8 cellular contexts compared by ENCODE assay signal in genomic region chr14:24115451-24116110, GRCh38. TPM values are rescaled to one million over a fixed set of nuclear protein-coding genes. Genes with fewer than 3 reads are reported as not detected.
A peak's percentile ranks its signal among the peaks of the same experiment; 100 is the strongest.
DNase-seq lines count a peak whose midpoint lies in the region; ATAC-seq and TF ChIP-seq lines count a peak whose summit lies in the region.

No MANE protein-coding gene starts in this region.

- H3K27me3 ChIP-seq in HAP-1 (ENCODE audit: low read depth), result no peaks in the 10 kb centered on the region
- no peaks in the 10 kb centered on the region for H3K27me3 ChIP-seq in right atrium auricular region

- no peaks in the 10 kb centered on the region for H3K9me3 Mint-ChIP-seq in activated B cell treated with CpG ODN at 0.5 μM for 24 hours

- no peaks in the 10 kb centered on the region for H3K27me3 Mint-ChIP-seq in activated B cell treated with CpG ODN at 0.5 μM for 24 hours

- H3K4me3 ChIP-seq in HAP-1, result peak overlapping the region; percentile 91
- peak overlapping the region; percentile 66 to 69 for H3K4me3 ChIP-seq in right atrium auricular region
- H3K4me3 ChIP-seq in skin epidermis, result peak overlapping the region; percentile 50 to 69 (median 62)

- in situ Hi-C loops in HAP-1 (cut with MboI; ENCODE audit: low sequenced_read_pairs), result no loop called here

- no peaks in the 10 kb centered on the region for H3K9me3 ChIP-seq in HAP-1
- H3K9me3 ChIP-seq in right atrium auricular region, result no peaks in the 10 kb centered on the region

- peaks cover 27% of the 10 kb centered on the region for H3K4me1 Mint-ChIP-seq in activated B cell treated with CpG ODN at 0.5 μM for 24 hours

- peaks cover 56% of the 10 kb centered on the region for H3K36me3 Mint-ChIP-seq in activated B cell treated with CpG ODN at 0.5 μM for 24 hours (ENCODE audit: low read depth)

- H3K4me1 ChIP-seq in HAP-1 (peaks cover 10% of the 10 kb centered on the region), right atrium auricular region (peaks cover 0 to 22% of the 10 kb centered on the region in 2 donors)

- ATAC-seq in activated B cell treated with CpG ODN at 0.5 μM for 24 hours (ENCODE audit: low read depth) (no peak), HG02870 (IDR thresholded peaks at IDR 0.05; ENCODE audit: unreplicated experiment) (no peak)

- H3K27ac ChIP-seq in right atrium auricular region (peak overlapping the region; percentile 95 to 98), skin epidermis (peak overlapping the region in 20 of 21 experiments; percentile 35 to 99 (median 99))

- CTCF ChIA-PET in activated B cell treated with CpG ODN at 0.5 μM for 24 hours (lab: Charles Lee), result interaction anchor here (1.0 to 2.6 kb wide), 8 partner anchors 10 to 193 kb away, joined by 3 to 15 read pairs (median 8); partner anchors contain the start of genes EMC9, IRF9 and PSME1

- TF ChIP-seq CTCF in activated B cell treated with CpG ODN at 0.5 μM for 24 hours (IDR thresholded peaks at IDR 0.05) (no peak), right atrium auricular region (IDR thresholded peaks at IDR 0.05) (no peak)

- H3K27ac Mint-ChIP-seq in activated B cell treated with CpG ODN at 0.5 μM for 24 hours, result peak overlapping the region; percentile 100

- H3K4me3 Mint-ChIP-seq in activated B cell treated with CpG ODN at 0.5 μM for 24 hours, result peak overlapping the region; percentile 99

- POLR2A ChIA-PET in activated B cell treated with CpG ODN at 0.5 μM for 24 hours (lab: Charles Lee), result interaction anchor here (0.7 to 6.1 kb wide), 28 partner anchors 8 to 794 kb away, joined by 3 to 239 read pairs (median 12); partner anchors contain the start of genes CARMIL3, CHMP4A, CIDEB and EMC9

- intact Hi-C loops in activated B cell treated with CpG ODN at 0.5 μM for 24 hours (cut with micrococcal nuclease), result loop anchor here (1.0 to 10.0 kb wide), 5 partner anchors 8 to 1021 kb away; partner anchors contain the start of genes ACIN1, C14orf119, LTB4R and LTB4R2

- H3K36me3 ChIP-seq in HAP-1 (replicated peaks), result peaks cover 33% of the 10 kb centered on the region
- H3K36me3 ChIP-seq in right atrium auricular region, result peaks cover 36% of the 10 kb centered on the region

- no peak for DNase-seq in HAP-1 (ENCODE audit: low spot score in 2 of 2)
- DNase-seq in activated B cell treated with CpG ODN at 0.5 μM for 24 hours, result peak; percentile 31
- no peak for DNase-seq in right atrium auricular region (ENCODE audit: low spot score)
- DNase-seq in stimulated activated CD4-positive, alpha-beta T cell treated with anti-CD3 and anti-CD28 coated beads, Interleukin-1b, Interleukin-23, amount 100 ng/mL, for 48 hours, result no peak
- no peak for DNase-seq in NCI-H187 treated with DMSO at 0.1 percent for 48 hours (lab: John Stamatoyannopoulos, UW)
- no peak for DNase-seq in NCI-H748 treated with DMSO at 0.1 percent for 48 hours (lab: John Stamatoyannopoulos, UW)

RNA-seq across cellular contexts. Expression of gene NRL, which starts 0.8 kb away (rescaled TPM):
- total RNA-seq in activated B cell treated with CpG ODN at 0.5 μM for 24 hours (5.4 and 5.5 TPM in 2 replicates), right atrium auricular region (1 to 10 TPM; 2.5 to 5.0 TPM)

RNA-seq across cellular contexts. Expression of gene DCAF11, which starts 1.0 kb away (rescaled TPM):
- total RNA-seq in activated B cell treated with CpG ODN at 0.5 μM for 24 hours, result 84.3 and 86.5 TPM in 2 replicates
- 10 to 100 TPM; 54.1 to 69.8 TPM for total RNA-seq in right atrium auricular region

RNA-seq across cellular contexts. Expression of gene FITM1, which starts 14.9 kb away (rescaled TPM):
- total RNA-seq in activated B cell treated with CpG ODN at 0.5 μM for 24 hours (2.3 and 2.4 TPM in 2 replicates), right atrium auricular region (100 to 1,000 TPM in 1 of 2 donors, 10 to 100 TPM in 1; 74.3 to 180 TPM)

RNA-seq across cellular contexts. Expression of gene PSME1, which starts 20.4 kb away (rescaled TPM):
- 406 and 449 TPM in 2 replicates for total RNA-seq in activated B cell treated with CpG ODN at 0.5 μM for 24 hours
- total RNA-seq in right atrium auricular region, result 100 to 1,000 TPM in 1 of 2 donors, 10 to 100 TPM in 1; 72.9 to 112 TPM

RNA-seq across cellular contexts. Expression of gene PCK2, which starts 21.5 kb away (rescaled TPM):
- total RNA-seq in activated B cell treated with CpG ODN at 0.5 μM for 24 hours (82.1 and 102 TPM in 2 replicates), right atrium auricular region (10 to 100 TPM in 1 of 2 donors, 1 to 10 TPM in 1; 1.8 to 10.7 TPM)

Comparison
In these comparisons a context has a peak if more than half of its experiments do, and no peak if none do; other contexts are left out.
1. RNA of gene FITM1, which starts 14.9 kb away (total RNA-seq): 74.3 to 180 TPM in right atrium auricular region; 2.3 to 2.4 TPM in activated B cell treated with CpG ODN at 0.5 μM for 24 hours; every median in the first group is over 10 times any median in the second.
2. Peak in every context shown above with its lines, with median percentiles within 50 percentile points of each other: H3K4me3 ChIP-seq.